Comparison of ENCODE assay signal across 9 cellular contexts in genomic region chr10:11472158-11472753, GRCh38.
DNase-seq lines count a peak whose midpoint lies in the region; ATAC-seq lines count a peak whose summit lies in the region.
"Had no signal": no experiment of that assay in that cellular context is flagged by ENCODE, and none has a peak within 500 bp of the region (broad histone marks: within the 10 kb centered on the region; RNA-seq: fewer than 3 reads in every experiment).

No MANE protein-coding gene starts in this region.

- DNase-seq in NCI-H1436 (lab: John Stamatoyannopoulos, UW): peak; percentile 36
- DNase-seq in NCI-H1436 treated with DMSO at 0.1 percent for 48 hours (lab: John Stamatoyannopoulos, UW): no peak
- DNase-seq in NCI-H446 treated with DMSO at 0.1 percent for 48 hours (lab: John Stamatoyannopoulos, UW): peak; percentile 19
- peak; percentile 78 for DNase-seq in activated CD4-positive, alpha-beta memory T cell treated with anti-CD3 and anti-CD28 coated beads, Interleukin-2, amount 10 ng/mL, durations not matched to agents 7 days and 5 days
- peak; percentile 37 to 52 (median 40) for DNase-seq in effector memory CD4-positive, alpha-beta T cell
- DNase-seq in middle frontal gyrus (ENCODE audit: extremely low spot score, low spot score): peak; percentile 37
- DNase-seq in stimulated activated CD8-positive, alpha-beta memory T cell treated with anti-CD3 and anti-CD28 coated beads, Interleukin-4, amount 100 ng/mL, for 4 hours (ENCODE audit: low read depth in 2 of 2, low spot score in 1 of 2): peak; percentile 30 to 41

- H3K4me1 Mint-ChIP-seq in activated CD4-positive, alpha-beta memory T cell treated with anti-CD3 and anti-CD28 coated beads, Interleukin-2, amount 10 ng/mL, durations not matched to agents 7 days and 5 days: no peaks in the 10 kb centered on the region

- no peaks in the 10 kb centered on the region for H3K9me3 ChIP-seq in effector memory CD4-positive, alpha-beta T cell (ENCODE audit: control insufficient read depth, low read length)
- H3K9me3 ChIP-seq: BLaER1 had no signal

- H3K27ac Mint-ChIP-seq in activated CD4-positive, alpha-beta memory T cell treated with anti-CD3 and anti-CD28 coated beads, Interleukin-2, amount 10 ng/mL, durations not matched to agents 7 days and 5 days: no peak overlapping the region

- no peaks in the 10 kb centered on the region for H3K36me3 Mint-ChIP-seq in activated CD4-positive, alpha-beta memory T cell treated with anti-CD3 and anti-CD28 coated beads, Interleukin-2, amount 10 ng/mL, durations not matched to agents 7 days and 5 days (ENCODE audit: low read depth)

- H3K4me1 ChIP-seq in effector memory CD4-positive, alpha-beta T cell (ENCODE audit: control insufficient read depth, insufficient read depth, low read length, poor library complexity, severe bottlenecking): no peaks in the 10 kb centered on the region
- H3K4me1 ChIP-seq: BLaER1 had no signal

- no peaks in the 10 kb centered on the region for H3K36me3 ChIP-seq in effector memory CD4-positive, alpha-beta T cell (ENCODE audit: control insufficient read depth, insufficient read depth, low read length)

- H3K27ac ChIP-seq in effector memory CD4-positive, alpha-beta T cell (ENCODE audit: insufficient read depth, low read length, poor library complexity, severe bottlenecking): no peak overlapping the region
- H3K27ac ChIP-seq: BLaER1 had no signal

- no peak overlapping the region for H3K4me3 Mint-ChIP-seq in activated CD4-positive, alpha-beta memory T cell treated with anti-CD3 and anti-CD28 coated beads, Interleukin-2, amount 10 ng/mL, durations not matched to agents 7 days and 5 days

- no peaks in the 10 kb centered on the region for H3K9me3 Mint-ChIP-seq in activated CD4-positive, alpha-beta memory T cell treated with anti-CD3 and anti-CD28 coated beads, Interleukin-2, amount 10 ng/mL, durations not matched to agents 7 days and 5 days

- POLR2A ChIA-PET in activated CD4-positive, alpha-beta memory T cell treated with anti-CD3 and anti-CD28 coated beads, Interleukin-2, amount 10 ng/mL, durations not matched to agents 7 days and 5 days (lab: Charles Lee): no interaction called here

- H3K27me3 Mint-ChIP-seq in activated CD4-positive, alpha-beta memory T cell treated with anti-CD3 and anti-CD28 coated beads, Interleukin-2, amount 10 ng/mL, durations not matched to agents 7 days and 5 days: no peaks in the 10 kb centered on the region

- H3K4me3 ChIP-seq in effector memory CD4-positive, alpha-beta T cell (ENCODE audit: insufficient read depth, low read depth, low read length, poor library complexity, severe bottlenecking): no peak overlapping the region
- H3K4me3 ChIP-seq: BLaER1 had no signal

- peak; percentile 79 for ATAC-seq in HG02798 (IDR thresholded peaks at IDR 0.05; ENCODE audit: poor library complexity, unreplicated experiment)

- H3K27me3 ChIP-seq in effector memory CD4-positive, alpha-beta T cell (replicated peaks; ENCODE audit: control insufficient read depth, insufficient read depth, low read length, poor library complexity, severe bottlenecking): no peaks in the 10 kb centered on the region
- H3K27me3 ChIP-seq: BLaER1 had no signal

- CTCF ChIA-PET in activated CD4-positive, alpha-beta memory T cell treated with anti-CD3 and anti-CD28 coated beads, Interleukin-2, amount 10 ng/mL, durations not matched to agents 7 days and 5 days (lab: Charles Lee): interaction anchor here (1.6 kb wide), 1 partner anchor 285 kb away, joined by 3 read pairs; no protein-coding TSS in a partner anchor
